Comparison of ENCODE assay signal across 9 cellular contexts in the genomic region with DNA sequence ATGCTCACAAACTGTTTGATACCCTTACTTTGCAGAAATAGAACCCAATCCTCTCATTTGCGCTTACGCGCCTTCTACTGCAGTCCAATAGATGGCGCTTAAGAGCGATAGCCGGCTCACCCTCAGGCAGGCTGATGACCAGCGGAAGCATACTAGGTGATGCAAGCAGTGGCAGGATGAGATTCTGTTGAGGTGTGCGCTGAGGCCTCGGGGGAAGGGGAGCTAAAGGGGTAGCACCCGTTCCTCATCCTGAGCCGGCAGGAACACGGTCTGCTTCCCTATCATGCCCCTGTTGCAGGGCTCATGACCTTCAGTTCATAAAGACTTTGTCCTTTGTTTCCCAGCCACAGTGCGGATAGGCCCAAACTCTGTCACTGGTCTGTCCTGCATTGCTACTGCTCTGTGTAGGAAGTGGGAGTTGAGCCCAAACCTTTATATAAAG.
A peak's percentile ranks its signal among the peaks of the same experiment; 100 is the strongest.
DNase-seq lines count a peak whose midpoint lies in the region; ATAC-seq and TF ChIP-seq lines count a peak whose summit lies in the region.
"Had no signal": no experiment of that assay in that cellular context is flagged by ENCODE, and none has a peak within 500 bp of the region (broad histone marks: within the 10 kb centered on the region; RNA-seq: fewer than 3 reads in every experiment).

No MANE protein-coding gene starts in this region.

- POLR2A ChIA-PET in HCT116 (lab: Charles Lee), result no interaction called here
- POLR2A ChIA-PET in Panc1 (lab: Charles Lee), result no interaction called here

- TF ChIP-seq CTCF in GM06990 (IDR thresholded peaks at IDR 0.05; ENCODE audit: insufficient read depth, low read length, poor library complexity, severe bottlenecking) (peak; percentile 85), HCT116 (IDR thresholded peaks at IDR 0.05 in 2 of 3, conservative IDR thresholded peaks at IDR 0.05 in 1 of 3; ENCODE audit: borderline replicate concordance in 1 of 3, insufficient read depth in 1 of 3, low read depth in 2 of 3, low read length in 2 of 3) (peak in 2 of 3 experiments; percentile 71 to 84; a peak in 4 of 6 replicates), Panc1 (IDR thresholded peaks at IDR 0.05) (peak; percentile 34)

- ATAC-seq in HCT116 (peak; percentile 99), Panc1 (no peak), T-helper 17 cell (no peak)

- H3K36me3 ChIP-seq in GM06990 (ENCODE audit: control insufficient read depth, insufficient read depth, low read length), result no peaks in the 10 kb centered on the region
- H3K36me3 ChIP-seq in HCT116 (ENCODE audit: control insufficient read depth in 1 of 2, insufficient read depth in 2 of 2, low read length in 2 of 2), result no peaks in the 10 kb centered on the region
- no peaks in the 10 kb centered on the region for H3K36me3 ChIP-seq in Panc1 (ENCODE audit: control insufficient read depth, insufficient read depth, low read length)
- H3K36me3 ChIP-seq in MG63, result no peaks in the 10 kb centered on the region

- no peak for TF ChIP-seq POLR2A in HCT116 (IDR thresholded peaks at IDR 0.05; ENCODE audit: borderline replicate concordance, extremely low read depth, insufficient read depth, insufficient read length)

- RAD21 ChIA-PET in HCT116 (lab: Charles Lee; ENCODE audit: low non-redundant PET in 1 of 2, low total read pairs in 2 of 2, uncharacterized antibody in 2 of 2, unreplicated experiment in 2 of 2), result no interaction called here

- no peaks in the 10 kb centered on the region for H3K79me2 ChIP-seq in HCT116 (ENCODE audit: insufficient read depth, low read length)

- no peak overlapping the region for H3K4me3 Mint-ChIP-seq in T-helper 17 cell

- in situ Hi-C loops in Panc1 (cut with HindIII; ENCODE audit: low pct_unique_long_range_greater_than_20kb, low sequenced_read_pairs), result no loop called here

- no peaks in the 10 kb centered on the region for H4K20me1 ChIP-seq in HCT116 (ENCODE audit: insufficient read depth)

- H3K4me1 ChIP-seq in HCT116 (ENCODE audit: control insufficient read depth in 1 of 2, insufficient read depth in 2 of 2, low read length in 2 of 2) (0 out of 4 replicates have a peak, but pooled peaks cover 0 to 3% of the 10 kb centered on the region in 2 experiments), Panc1 (ENCODE audit: control insufficient read depth, insufficient read depth, low read length) (no peaks in the 10 kb centered on the region)

- intact Hi-C loops in HCT116 (cut with micrococcal nuclease), result no loop called here
- intact Hi-C loops in Panc1 (cut with micrococcal nuclease; ENCODE audit: unreplicated experiment), result no loop called here

- H3K27ac ChIP-seq in HCT116 (ENCODE audit: low read depth, low read length) (no peak overlapping the region), Panc1 (ENCODE audit: low read length) (no peak overlapping the region)

- H3K36me3 Mint-ChIP-seq in T-helper 17 cell (ENCODE audit: low read depth), result no peaks in the 10 kb centered on the region

- TF ChIP-seq RAD21 in HCT116 (IDR thresholded peaks at IDR 0.05; ENCODE audit: low read depth), result peak; percentile 41

- H3K9ac ChIP-seq in HCT116 (ENCODE audit: low read length), result no peak overlapping the region

- H3K9me3 ChIP-seq in HCT116 (ENCODE audit: control insufficient read depth in 1 of 2, insufficient read depth in 1 of 2, low read depth in 1 of 2, low read length in 2 of 2), result no peaks in the 10 kb centered on the region
- no peaks in the 10 kb centered on the region for H3K9me3 ChIP-seq in Panc1 (ENCODE audit: control insufficient read depth, insufficient read depth, low read depth, low read length)
- 0 out of 2 replicates have a peak, but pooled peaks cover 2% of the 10 kb centered on the region for H3K9me3 ChIP-seq in MG63
- peaks cover 4% of the 10 kb centered on the region for H3K9me3 ChIP-seq in T-helper 17 cell (ENCODE audit: control insufficient read depth, low read length, poor library complexity, severe bottlenecking)

- H3K4me3 ChIP-seq in GM06990 (replicated peaks; ENCODE audit: low read depth, low read length), result no peak overlapping the region
- no peak overlapping the region for H3K4me3 ChIP-seq in HCT116 (replicated peaks in 1 of 2; ENCODE audit: low read depth in 1 of 2, low read length in 2 of 2)
- no peak overlapping the region for H3K4me3 ChIP-seq in Panc1 (ENCODE audit: low read depth in 2 of 2, low read length in 2 of 2)
- H3K4me3 ChIP-seq in MG63, result no peak overlapping the region

- no peaks in the 10 kb centered on the region for H3K27me3 Mint-ChIP-seq in T-helper 17 cell

- DNase-seq in GM06990 (ENCODE audit: extremely low read depth, insufficient read length) (peak; percentile 9), HCT116 (ENCODE audit: low read depth, low spot score) (peak; percentile 39), Panc1 (ENCODE audit: low read depth, low spot score) (no peak), islet precursor cell (peak; percentile 83), MG63 (no peak), T-helper 17 cell (no peak), activated T-cell treated with anti-CD3 and anti-CD28 coated beads for 4 hours (no peak)
- DNase-seq in activated CD8-positive, alpha-beta memory T cell treated with anti-CD3 and anti-CD28 coated beads, Interleukin-2, amount 50 U/mL, for 48 hours, result no peak

- H3K27me3 ChIP-seq in GM06990 (replicated peaks; ENCODE audit: control insufficient read depth, insufficient read depth, low read length), result no peaks in the 10 kb centered on the region
- no peaks in the 10 kb centered on the region for H3K27me3 ChIP-seq in HCT116 (ENCODE audit: insufficient read depth, low read length)
- H3K27me3 ChIP-seq in Panc1 (ENCODE audit: control insufficient read depth, insufficient read depth, low read length), result no peaks in the 10 kb centered on the region
- no peaks in the 10 kb centered on the region for H3K27me3 ChIP-seq in MG63

- CTCF ChIA-PET in HCT116 (lab: Charles Lee), result interaction anchor here (1.4 kb wide), 1 partner anchor 13 kb away, joined by 4 read pairs; no protein-coding TSS in a partner anchor
- CTCF ChIA-PET in Panc1 (lab: Charles Lee), result no interaction called here

- no TSS peak for BruUV-seq in HCT116 (replicated peaks; lab: Mats Ljungman, UMichigan)
- no TSS peak for BruUV-seq in Panc1 (replicated peaks; lab: Mats Ljungman, UMichigan)

- H3K27ac Mint-ChIP-seq in T-helper 17 cell, result no peak overlapping the region
- H3K27ac Mint-ChIP-seq: activated naive CD4-positive, alpha-beta T cell treated with anti-CD3 and anti-CD28 coated beads, Interleukin-2, amount 50 U/mL, for 72 hours had no signal

- H3K4me2 ChIP-seq in HCT116 (ENCODE audit: low read length), result no peak overlapping the region; the same call in 1 of the 2 replicates

- no peaks in the 10 kb centered on the region for H3K9me2 ChIP-seq in HCT116 (ENCODE audit: insufficient read depth)

- no peaks in the 10 kb centered on the region for H3K4me1 Mint-ChIP-seq in T-helper 17 cell

- H2AFZ ChIP-seq in HCT116 (ENCODE audit: low read depth, low read length, poor library complexity, severe bottlenecking), result no peak overlapping the region

TF ChIP-seq in HCT116, 20 proteins besides CTCF, POLR2A, EP300 and RAD21:
- TF ChIP-seq, protein P1, sequence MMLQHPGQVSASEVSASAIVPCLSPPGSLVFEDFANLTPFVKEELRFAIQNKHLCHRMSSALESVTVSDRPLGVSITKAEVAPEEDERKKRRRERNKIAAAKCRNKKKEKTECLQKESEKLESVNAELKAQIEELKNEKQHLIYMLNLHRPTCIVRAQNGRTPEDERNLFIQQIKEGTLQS (IDR thresholded peaks at IDR 0.05), result 0 out of 2 replicates have a peak, but pooled peaks have one; percentile 13
- no peak for TF ChIP-seq ELF1 (IDR thresholded peaks at IDR 0.05; ENCODE audit: borderline replicate concordance, low read depth)
- TF ChIP-seq CEBPB (IDR thresholded peaks at IDR 0.05; ENCODE audit: low read depth), result peak; percentile 34; the same call in 1 of the 2 replicates
- TF ChIP-seq EZH2 (IDR thresholded peaks at IDR 0.05), result no peak
- no peak for TF ChIP-seq CBX3 (IDR thresholded peaks at IDR 0.05; ENCODE audit: low read depth)
- TF ChIP-seq, protein P2, sequence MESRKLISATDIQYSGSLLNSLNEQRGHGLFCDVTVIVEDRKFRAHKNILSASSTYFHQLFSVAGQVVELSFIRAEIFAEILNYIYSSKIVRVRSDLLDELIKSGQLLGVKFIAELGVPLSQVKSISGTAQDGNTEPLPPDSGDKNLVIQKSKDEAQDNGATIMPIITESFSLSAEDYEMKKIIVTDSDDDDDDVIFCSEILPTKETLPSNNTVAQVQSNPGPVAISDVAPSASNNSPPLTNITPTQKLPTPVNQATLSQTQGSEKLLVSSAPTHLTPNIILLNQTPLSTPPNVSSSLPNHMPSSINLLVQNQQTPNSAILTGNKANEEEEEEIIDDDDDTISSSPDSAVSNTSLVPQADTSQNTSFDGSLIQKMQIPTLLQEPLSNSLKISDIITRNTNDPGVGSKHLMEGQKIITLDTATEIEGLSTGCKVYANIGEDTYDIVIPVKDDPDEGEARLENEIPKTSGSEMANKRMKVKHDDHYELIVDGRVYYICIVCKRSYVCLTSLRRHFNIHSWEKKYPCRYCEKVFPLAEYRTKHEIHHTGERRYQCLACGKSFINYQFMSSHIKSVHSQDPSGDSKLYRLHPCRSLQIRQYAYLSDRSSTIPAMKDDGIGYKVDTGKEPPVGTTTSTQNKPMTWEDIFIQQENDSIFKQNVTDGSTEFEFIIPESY (IDR thresholded peaks at IDR 0.05; ENCODE audit: extremely low read depth, insufficient replicate concordance, low read length), result no peak

Comparison
In these comparisons a context has a peak if more than half of its experiments do, and no peak if none do; other contexts are left out.
1. DNase-seq: peak in GM06990 (single experiment), HCT116 (single experiment) and islet precursor cell (single experiment); none in Panc1 (single experiment), MG63 (single experiment), T-helper 17 cell (0 of 3), activated CD8-positive, alpha-beta memory T cell treated with anti-CD3 and anti-CD28 coated beads, Interleukin-2, amount 50 U/mL, for 48 hours (single experiment) and activated T-cell treated with anti-CD3 and anti-CD28 coated beads for 4 hours (single experiment).
2. CTCF ChIP-seq: peak in every context shown above with its lines; median percentile 85 in GM06990; 78 in HCT116; 34 in Panc1.